ENCODE assay signal across 8 cellular contexts in the genomic region with DNA sequence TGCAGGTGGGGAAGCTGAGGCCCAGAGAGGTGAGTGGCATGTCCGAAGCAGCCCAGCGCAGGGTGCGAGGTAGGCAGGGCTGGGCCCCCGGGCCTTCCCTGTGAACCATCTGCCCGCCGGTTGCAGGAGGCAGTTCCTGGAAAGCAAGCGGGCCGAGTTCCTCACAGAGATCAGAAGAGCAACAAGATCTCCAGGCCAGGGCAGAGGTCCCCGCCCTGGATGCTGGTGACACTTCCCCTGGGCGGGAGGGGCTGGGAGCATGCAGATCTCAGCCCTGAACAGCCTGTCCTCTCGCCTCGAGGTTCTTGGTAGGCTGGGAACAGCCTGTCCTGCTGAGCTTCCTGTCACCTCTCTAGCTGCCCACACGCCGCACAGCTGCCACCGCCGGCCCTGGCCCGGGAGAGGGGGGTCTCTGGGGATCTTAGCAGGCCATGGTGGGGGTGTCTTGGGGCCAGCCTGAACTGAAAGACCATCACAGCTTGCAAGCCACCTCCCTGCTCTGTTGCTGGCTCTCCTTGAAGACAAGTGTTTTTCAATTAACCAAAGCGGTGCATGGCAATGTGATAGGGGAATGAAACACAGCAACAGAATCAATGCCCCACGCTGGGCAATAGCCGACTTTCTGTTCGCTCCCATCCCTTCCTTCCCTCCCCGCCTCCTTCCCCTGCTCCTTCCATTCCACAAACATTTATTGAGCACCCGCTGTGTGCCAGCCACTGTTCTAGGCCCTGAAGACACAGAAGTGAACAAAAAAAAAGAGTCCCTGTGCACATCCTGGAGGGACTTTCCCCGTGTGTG. TPM values are rescaled to one million over a fixed set of nuclear protein-coding genes. Genes with fewer than 3 reads are reported as not detected.
A peak's percentile ranks its signal among the peaks of the same experiment; 100 is the strongest.
DNase-seq lines count a peak whose midpoint lies in the region; ATAC-seq and TF ChIP-seq lines count a peak whose summit lies in the region.

No MANE protein-coding gene starts in this region.

- peaks cover 34% of the 10 kb centered on the region for H3K4me1 Mint-ChIP-seq in T-helper 17 cell
- peaks cover 71% of the 10 kb centered on the region for H3K4me1 Mint-ChIP-seq in activated naive CD8-positive, alpha-beta T cell treated with anti-CD3 and anti-CD28 coated beads, Interleukin-2, amount 50 U/mL, for 24 hours
- H3K4me1 Mint-ChIP-seq in stimulated activated naive CD8-positive, alpha-beta T cell treated with anti-CD3 and anti-CD28 coated beads, Interleukin-15, amount 100 ng/mL, for 72 hours = peaks cover 69% of the 10 kb centered on the region

- H3K27ac Mint-ChIP-seq in T-helper 17 cell = peak overlapping the region; percentile 96
- H3K27ac Mint-ChIP-seq in activated naive CD8-positive, alpha-beta T cell treated with anti-CD3 and anti-CD28 coated beads, Interleukin-2, amount 50 U/mL, for 24 hours = peak overlapping the region; percentile 98
- peak overlapping the region; percentile 98 to 99 for H3K27ac Mint-ChIP-seq in stimulated activated naive CD8-positive, alpha-beta T cell treated with anti-CD3 and anti-CD28 coated beads, Interleukin-15, amount 100 ng/mL, for 72 hours

- peaks cover under 1% of the 10 kb centered on the region for H3K4me1 ChIP-seq in mucosa of descending colon (ENCODE audit: low read depth)

- no peaks in the 10 kb centered on the region for H3K36me3 ChIP-seq in H7 (replicated peaks; ENCODE audit: control insufficient read depth, insufficient read depth, low read length)
- no peaks in the 10 kb centered on the region for H3K36me3 ChIP-seq in mucosa of descending colon (ENCODE audit: low read depth)

- TF ChIP-seq CTCF in mucosa of descending colon (IDR thresholded peaks at IDR 0.05) = no peak

- intact Hi-C loops in mucosa of descending colon (cut with DNase I, micrococcal nuclease) = no loop called here

- peaks cover 3% of the 10 kb centered on the region for H3K36me3 Mint-ChIP-seq in T-helper 17 cell (ENCODE audit: low read depth)
- no peaks in the 10 kb centered on the region for H3K36me3 Mint-ChIP-seq in activated naive CD8-positive, alpha-beta T cell treated with anti-CD3 and anti-CD28 coated beads, Interleukin-2, amount 50 U/mL, for 24 hours (ENCODE audit: low read depth)

- H3K9me3 ChIP-seq in T-helper 17 cell (ENCODE audit: control insufficient read depth, low read length, poor library complexity, severe bottlenecking) (no peaks in the 10 kb centered on the region), mucosa of descending colon (no peaks in the 10 kb centered on the region)

- peaks cover under 1% of the 10 kb centered on the region for H3K9me3 Mint-ChIP-seq in activated naive CD8-positive, alpha-beta T cell treated with anti-CD3 and anti-CD28 coated beads, Interleukin-2, amount 50 U/mL, for 24 hours
- H3K9me3 Mint-ChIP-seq in stimulated activated naive CD8-positive, alpha-beta T cell treated with anti-CD3 and anti-CD28 coated beads, Interleukin-15, amount 100 ng/mL, for 72 hours = peaks cover under 1% of the 10 kb centered on the region in 2 donors

- no peaks in the 10 kb centered on the region for H3K27me3 Mint-ChIP-seq in T-helper 17 cell
- no peaks in the 10 kb centered on the region for H3K27me3 Mint-ChIP-seq in activated naive CD8-positive, alpha-beta T cell treated with anti-CD3 and anti-CD28 coated beads, Interleukin-2, amount 50 U/mL, for 24 hours
- H3K27me3 Mint-ChIP-seq in stimulated activated naive CD8-positive, alpha-beta T cell treated with anti-CD3 and anti-CD28 coated beads, Interleukin-15, amount 100 ng/mL, for 72 hours = no peaks in the 10 kb centered on the region

- ATAC-seq in T-helper 17 cell (peak; percentile 42), mucosa of descending colon (peak; percentile 88)
- ATAC-seq in activated naive CD8-positive, alpha-beta T cell treated with anti-CD3 and anti-CD28 coated beads, Interleukin-2, amount 50 U/mL, for 24 hours = peak; percentile 57
- ATAC-seq in stimulated activated naive CD8-positive, alpha-beta T cell treated with anti-CD3 and anti-CD28 coated beads, Interleukin-15, amount 100 ng/mL, for 72 hours = peak; percentile 68

- H3K27me3 ChIP-seq in H7 (ENCODE audit: control insufficient read depth, insufficient read depth, low read length) = no peaks in the 10 kb centered on the region

- DNase-seq in CD1c-positive myeloid dendritic cell (ENCODE audit: extremely low spot score) (peak; percentile 93), H7 (peak; percentile 82), T-helper 17 cell (peak; percentile 18 to 36 (median 30)), mucosa of descending colon (peak; percentile 49 to 91 (median 62)), NCI-H82 treated with DMSO at 0.1 percent for 48 hours (lab: John Stamatoyannopoulos, UW; ENCODE audit: unreplicated experiment) (no peak), HT-29 (ENCODE audit: low spot score) (no peak)
- DNase-seq in activated naive CD8-positive, alpha-beta T cell treated with anti-CD3 and anti-CD28 coated beads, Interleukin-2, amount 50 U/mL, for 24 hours = peak; percentile 74
- DNase-seq in stimulated activated naive CD8-positive, alpha-beta T cell treated with anti-CD3 and anti-CD28 coated beads, Interleukin-15, amount 100 ng/mL, for 72 hours = peak; percentile 69 to 79

- no peak overlapping the region for H3K4me3 ChIP-seq in H7 (ENCODE audit: insufficient read depth, low read depth, low read length)
- no peak overlapping the region for H3K4me3 ChIP-seq in mucosa of descending colon

- peak overlapping the region; percentile 86 for H3K4me3 Mint-ChIP-seq in T-helper 17 cell
- peak overlapping the region; percentile 67 for H3K4me3 Mint-ChIP-seq in activated naive CD8-positive, alpha-beta T cell treated with anti-CD3 and anti-CD28 coated beads, Interleukin-2, amount 50 U/mL, for 24 hours
- peak overlapping the region; percentile 79 to 89 for H3K4me3 Mint-ChIP-seq in stimulated activated naive CD8-positive, alpha-beta T cell treated with anti-CD3 and anti-CD28 coated beads, Interleukin-15, amount 100 ng/mL, for 72 hours

RNA-seq across cellular contexts. Expression of a gene that starts 31.7 kb away (rescaled TPM):
- total RNA-seq in H7 (2014; rRNA removed; shearing (Covaris generic)) = 16.3 and 16.4 TPM in 2 replicates
- total RNA-seq in T-helper 17 cell (10 to 100 TPM; 42.1 to 49.5 TPM), mucosa of descending colon (1 to 10 TPM; 4.0 to 6.5 (median 4.1) TPM)
- total RNA-seq in HT-29 (2014; rRNA removed; shearing (Covaris generic)) = 1.2 and 1.3 TPM in 2 replicates

RNA-seq across cellular contexts. Expression of a gene that starts 44.8 kb away (rescaled TPM):
- not detected in 2 replicates for total RNA-seq in H7 (2014; rRNA removed; shearing (Covaris generic))
- total RNA-seq in T-helper 17 cell = not detected
- not detected for total RNA-seq in mucosa of descending colon
- not detected in 2 replicates for total RNA-seq in HT-29 (2014; rRNA removed; shearing (Covaris generic))

RNA-seq across cellular contexts. Expression of a gene that starts 49.1 kb away (rescaled TPM):
- total RNA-seq in H7 (2014; rRNA removed; shearing (Covaris generic)) = not detected in 2 replicates
- not detected for total RNA-seq in T-helper 17 cell
- not detected for total RNA-seq in mucosa of descending colon
- total RNA-seq in HT-29 (2014; rRNA removed; shearing (Covaris generic)) = not detected in 2 replicates

RNA-seq across cellular contexts. Expression of a gene that starts 52.0 kb away (rescaled TPM):
- not detected in 2 replicates for total RNA-seq in H7 (2014; rRNA removed; shearing (Covaris generic))
- not detected for total RNA-seq in T-helper 17 cell
- not detected for total RNA-seq in mucosa of descending colon
- not detected in 2 replicates for total RNA-seq in HT-29 (2014; rRNA removed; shearing (Covaris generic))

RNA-seq across cellular contexts. Expression of a gene that starts 56.8 kb away (rescaled TPM):
- not detected in 2 replicates for total RNA-seq in H7 (2014; rRNA removed; shearing (Covaris generic))
- total RNA-seq in T-helper 17 cell (not detected), mucosa of descending colon (not detected)
- total RNA-seq in HT-29 (2014; rRNA removed; shearing (Covaris generic)) = not detected in 2 replicates

Comparison
In these comparisons a context has a peak if more than half of its experiments do, and no peak if none do; other contexts are left out.
1. DNase-seq: peak in CD1c-positive myeloid dendritic cell (single experiment), H7 (single experiment), T-helper 17 cell (3 of 3), activated naive CD8-positive, alpha-beta T cell treated with anti-CD3 and anti-CD28 coated beads, Interleukin-2, amount 50 U/mL, for 24 hours (single experiment), mucosa of descending colon (3 of 3) and stimulated activated naive CD8-positive, alpha-beta T cell treated with anti-CD3 and anti-CD28 coated beads, Interleukin-15, amount 100 ng/mL, for 72 hours (2 of 2); none in NCI-H82 treated with DMSO at 0.1 percent for 48 hours (single experiment) and HT-29 (single experiment).
2. Peak in every context shown above with its lines, with median percentiles within 50 percentile points of each other: ATAC-seq, H3K27ac Mint-ChIP-seq and H3K4me3 Mint-ChIP-seq.